ENCODE assay signal across 9 cellular contexts in the genomic region with DNA sequence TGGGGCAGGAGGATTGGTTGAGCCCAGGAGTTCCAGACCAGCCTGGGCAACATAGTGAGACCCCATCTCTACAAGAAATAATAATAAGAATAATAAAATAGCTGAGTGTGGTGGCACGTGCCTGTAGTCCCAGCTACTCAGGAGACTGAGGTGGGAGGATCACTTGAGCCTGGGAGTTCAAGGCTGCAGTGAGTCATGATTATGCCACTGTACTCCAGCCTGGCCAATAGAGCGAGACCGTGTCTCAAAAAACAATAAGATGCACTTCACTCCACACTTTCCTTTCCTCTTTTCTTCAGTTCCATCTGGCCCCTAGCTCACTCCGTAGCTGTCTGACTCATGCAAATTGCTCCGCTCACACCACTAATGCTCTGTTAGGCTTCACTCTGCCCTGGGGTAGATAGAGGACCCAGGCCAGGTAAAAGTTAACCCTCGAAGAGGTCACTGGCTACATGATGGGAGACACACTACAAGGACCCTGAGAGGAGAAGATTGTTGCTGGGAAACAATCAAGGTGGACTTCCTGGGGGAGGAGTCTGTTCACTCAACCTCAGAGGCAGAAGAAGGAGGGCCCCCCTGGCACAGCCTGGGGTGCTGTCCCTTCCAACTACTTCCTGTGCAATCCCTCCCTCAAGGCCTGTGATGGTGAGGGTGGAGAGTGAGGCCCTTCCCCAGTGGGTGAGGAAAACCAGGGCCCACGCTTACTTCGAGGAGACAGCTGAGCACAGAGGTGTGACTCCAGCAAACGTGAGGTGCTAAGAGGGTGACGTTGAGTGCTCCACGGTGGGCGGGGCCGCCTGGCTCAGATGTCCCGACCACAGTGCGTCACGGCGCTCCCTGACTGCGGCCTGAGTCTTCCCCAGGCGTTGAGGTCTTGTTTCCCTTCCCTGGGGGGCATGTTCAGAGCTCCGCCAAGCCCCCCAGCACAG. TPM values are rescaled to one million over a fixed set of nuclear protein-coding genes. Genes with fewer than 3 reads are reported as not detected.
DNase-seq lines count a peak whose midpoint lies in the region; ATAC-seq and TF ChIP-seq lines count a peak whose summit lies in the region.
"Had no signal": no experiment of that assay in that cellular context is flagged by ENCODE, and none has a peak within 500 bp of the region (broad histone marks: within the 10 kb centered on the region; RNA-seq: fewer than 3 reads in every experiment).

No MANE protein-coding gene starts in this region.

- H3K4me1 Mint-ChIP-seq in activated naive CD4-positive, alpha-beta T cell treated with anti-CD3 and anti-CD28 coated beads for 36 hours (ENCODE audit: low read depth) = peaks cover 25% of the 10 kb centered on the region

- no peak overlapping the region for H3K4me3 ChIP-seq in lower lobe of right lung

- TF ChIP-seq CTCF in lower lobe of right lung (IDR thresholded peaks at IDR 0.05) = no peak
- no peak for TF ChIP-seq CTCF in omental fat pad (IDR thresholded peaks at IDR 0.05)

- peak; percentile 47 for DNase-seq in activated naive CD4-positive, alpha-beta T cell treated with anti-CD3 and anti-CD28 coated beads for 36 hours
- no peak for DNase-seq in activated naive CD4-positive, alpha-beta T cell treated with anti-CD3 and anti-CD28 coated beads, Interleukin-2, amount 50 U/mL, for 16 hours
- peak; percentile 46 to 51 for DNase-seq in activated CD4-positive, alpha-beta T cell treated with anti-CD3 and anti-CD28 coated beads, Interleukin-2, amount 50 U/mL, for 4 hours
- peak; percentile 58 for DNase-seq in lower lobe of right lung
- DNase-seq in NCI-H1694 (lab: John Stamatoyannopoulos, UW) = no peak
- DNase-seq in COLO829 (ENCODE audit: low spot score) = no peak
- DNase-seq in omental fat pad (ENCODE audit: low spot score) = no peak

- peak; percentile 40 for ATAC-seq in HG03139 (IDR thresholded peaks at IDR 0.05; ENCODE audit: unreplicated experiment)
- ATAC-seq in lower lobe of right lung = peak; percentile 48 to 71
- no peak for ATAC-seq in omental fat pad (ENCODE audit: low FRiP score)

- no peaks in the 10 kb centered on the region for H3K27me3 Mint-ChIP-seq in activated naive CD4-positive, alpha-beta T cell treated with anti-CD3 and anti-CD28 coated beads for 36 hours (ENCODE audit: low read depth)

- intact Hi-C loops in activated naive CD4-positive, alpha-beta T cell treated with anti-CD3 and anti-CD28 coated beads for 36 hours (cut with micrococcal nuclease) = no loop called here
- intact Hi-C loops in lower lobe of right lung (cut with DNase I) = no loop called here

- H3K4me3 Mint-ChIP-seq in activated naive CD4-positive, alpha-beta T cell treated with anti-CD3 and anti-CD28 coated beads for 36 hours = no peak overlapping the region

- no peak overlapping the region for H3K27ac ChIP-seq in lower lobe of right lung

- peaks cover 8% of the 10 kb centered on the region for H3K4me1 ChIP-seq in lower lobe of right lung

- no peaks in the 10 kb centered on the region for H3K36me3 Mint-ChIP-seq in activated naive CD4-positive, alpha-beta T cell treated with anti-CD3 and anti-CD28 coated beads for 36 hours (ENCODE audit: low read depth)
- H3K36me3 Mint-ChIP-seq: activated naive CD4-positive, alpha-beta T cell treated with anti-CD3 and anti-CD28 coated beads, Interleukin-2, amount 50 U/mL, for 72 hours had no signal

- H3K27ac Mint-ChIP-seq in activated naive CD4-positive, alpha-beta T cell treated with anti-CD3 and anti-CD28 coated beads for 36 hours = no peak overlapping the region

- H3K9me3 Mint-ChIP-seq in activated naive CD4-positive, alpha-beta T cell treated with anti-CD3 and anti-CD28 coated beads for 36 hours = no peaks in the 10 kb centered on the region
- H3K9me3 Mint-ChIP-seq: activated naive CD4-positive, alpha-beta T cell treated with anti-CD3 and anti-CD28 coated beads, Interleukin-2, amount 50 U/mL, for 72 hours had no signal

- CTCF ChIA-PET in activated naive CD4-positive, alpha-beta T cell treated with anti-CD3 and anti-CD28 coated beads for 36 hours (lab: Charles Lee) = interaction anchor here (0.6 kb wide), 1 partner anchor 835 kb away, joined by 3 read pairs; no protein-coding TSS in a partner anchor

- H3K36me3 ChIP-seq in lower lobe of right lung = no peaks in the 10 kb centered on the region

- H3K27me3 ChIP-seq in lower lobe of right lung (ENCODE audit: low read depth) = no peaks in the 10 kb centered on the region

- H3K9me3 ChIP-seq in lower lobe of right lung = no peaks in the 10 kb centered on the region

RNA-seq across cellular contexts. Expression of a gene that starts 8.8 kb away (rescaled TPM):
- 1 to 10 TPM; 1.3 to 1.5 TPM for total RNA-seq in activated naive CD4-positive, alpha-beta T cell treated with anti-CD3 and anti-CD28 coated beads for 36 hours
- 4.1 TPM for total RNA-seq in lower lobe of right lung
- total RNA-seq in omental fat pad = 1 to 10 TPM in 3 of 4 donors, under 1 TPM in 1; 0.94 to 4.2 (median 1.4) TPM

RNA-seq across cellular contexts. Expression of a gene that starts 19.9 kb away (rescaled TPM):
- 1 to 10 TPM; 6.4 to 7.0 TPM for total RNA-seq in activated naive CD4-positive, alpha-beta T cell treated with anti-CD3 and anti-CD28 coated beads for 36 hours
- total RNA-seq in lower lobe of right lung = 1.2 TPM
- total RNA-seq in omental fat pad = 1 to 10 TPM in 3 of 4 donors, not detected in 1; 2.2 to 2.8 (median 2.2) TPM

RNA-seq across cellular contexts. Expression of a gene that starts 40.4 kb away (rescaled TPM):
- 10 to 100 TPM; 55.7 to 57.9 TPM for total RNA-seq in activated naive CD4-positive, alpha-beta T cell treated with anti-CD3 and anti-CD28 coated beads for 36 hours
- total RNA-seq in lower lobe of right lung (15.1 TPM), omental fat pad (1 to 10 TPM; 1.0 to 7.6 (median 4.6) TPM)

RNA-seq across cellular contexts. Expression of a gene that starts 57.9 kb away (rescaled TPM):
- total RNA-seq in activated naive CD4-positive, alpha-beta T cell treated with anti-CD3 and anti-CD28 coated beads for 36 hours = 1 to 10 TPM; 1.2 to 1.4 TPM
- total RNA-seq in lower lobe of right lung (36.3 TPM), omental fat pad (1 to 10 TPM in 2 of 4 donors, under 1 TPM in 1, not detected in 1; 0.82 to 6.2 (median 1.1) TPM)

Comparison
In these comparisons a context has a peak if more than half of its experiments do, and no peak if none do; other contexts are left out.
1. DNase-seq: peak in activated naive CD4-positive, alpha-beta T cell treated with anti-CD3 and anti-CD28 coated beads for 36 hours (single experiment), activated CD4-positive, alpha-beta T cell treated with anti-CD3 and anti-CD28 coated beads, Interleukin-2, amount 50 U/mL, for 4 hours (2 of 2) and lower lobe of right lung (single experiment); none in activated naive CD4-positive, alpha-beta T cell treated with anti-CD3 and anti-CD28 coated beads, Interleukin-2, amount 50 U/mL, for 16 hours (single experiment), NCI-H1694 (single experiment), COLO829 (single experiment) and omental fat pad (single experiment).